In the genomic region with DNA sequence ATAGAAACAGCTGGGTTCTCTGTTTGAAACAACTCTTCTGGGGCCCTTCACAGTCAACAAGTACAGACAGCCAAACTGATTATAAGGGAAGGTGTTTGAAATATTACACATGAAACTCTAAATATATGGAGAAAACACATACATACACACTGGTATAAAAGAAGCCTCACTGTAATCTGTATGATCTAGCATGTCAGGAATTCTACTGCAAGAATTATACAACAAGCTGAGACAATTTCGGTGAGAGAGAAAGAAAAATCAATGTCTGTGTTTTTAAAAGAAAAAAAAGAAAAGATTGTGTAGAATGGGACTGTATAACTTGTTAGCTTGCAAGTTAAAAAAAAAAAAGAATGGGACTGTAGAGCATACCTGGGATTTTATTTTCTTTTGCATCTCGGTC, we compare ENCODE assay signal across 2 cellular contexts.
TF ChIP-seq lines count a peak whose summit lies in the region.

No MANE protein-coding gene starts in this region.

TF ChIP-seq in SK-N-SH treated with all-trans-retinoic acid at 6 μM for 48 hours, 23 proteins besides CTCF, POLR2A, EP300 and RAD21 (continued from another document):
- TF ChIP-seq, protein P1, sequence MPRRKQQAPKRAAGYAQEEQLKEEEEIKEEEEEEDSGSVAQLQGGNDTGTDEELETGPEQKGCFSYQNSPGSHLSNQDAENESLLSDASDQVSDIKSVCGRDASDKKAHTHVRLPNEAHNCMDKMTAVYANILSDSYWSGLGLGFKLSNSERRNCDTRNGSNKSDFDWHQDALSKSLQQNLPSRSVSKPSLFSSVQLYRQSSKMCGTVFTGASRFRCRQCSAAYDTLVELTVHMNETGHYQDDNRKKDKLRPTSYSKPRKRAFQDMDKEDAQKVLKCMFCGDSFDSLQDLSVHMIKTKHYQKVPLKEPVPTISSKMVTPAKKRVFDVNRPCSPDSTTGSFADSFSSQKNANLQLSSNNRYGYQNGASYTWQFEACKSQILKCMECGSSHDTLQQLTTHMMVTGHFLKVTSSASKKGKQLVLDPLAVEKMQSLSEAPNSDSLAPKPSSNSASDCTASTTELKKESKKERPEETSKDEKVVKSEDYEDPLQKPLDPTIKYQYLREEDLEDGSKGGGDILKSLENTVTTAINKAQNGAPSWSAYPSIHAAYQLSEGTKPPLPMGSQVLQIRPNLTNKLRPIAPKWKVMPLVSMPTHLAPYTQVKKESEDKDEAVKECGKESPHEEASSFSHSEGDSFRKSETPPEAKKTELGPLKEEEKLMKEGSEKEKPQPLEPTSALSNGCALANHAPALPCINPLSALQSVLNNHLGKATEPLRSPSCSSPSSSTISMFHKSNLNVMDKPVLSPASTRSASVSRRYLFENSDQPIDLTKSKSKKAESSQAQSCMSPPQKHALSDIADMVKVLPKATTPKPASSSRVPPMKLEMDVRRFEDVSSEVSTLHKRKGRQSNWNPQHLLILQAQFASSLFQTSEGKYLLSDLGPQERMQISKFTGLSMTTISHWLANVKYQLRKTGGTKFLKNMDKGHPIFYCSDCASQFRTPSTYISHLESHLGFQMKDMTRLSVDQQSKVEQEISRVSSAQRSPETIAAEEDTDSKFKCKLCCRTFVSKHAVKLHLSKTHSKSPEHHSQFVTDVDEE (CRISPR knock-in tag; IDR thresholded peaks at IDR 0.05) = no peak
- no peak for TF ChIP-seq CSDC2 (CRISPR knock-in tag; IDR thresholded peaks at IDR 0.05)
- TF ChIP-seq ZFP30 (CRISPR knock-in tag; IDR thresholded peaks at IDR 0.05) = no peak
- TF ChIP-seq BACH2 (CRISPR knock-in tag; IDR thresholded peaks at IDR 0.05; ENCODE audit: borderline replicate concordance) = no peak
- no peak for TF ChIP-seq TCF4 (CRISPR knock-in tag; IDR thresholded peaks at IDR 0.05; ENCODE audit: borderline replicate concordance)
- no peak for TF ChIP-seq PPARA (CRISPR knock-in tag; IDR thresholded peaks at IDR 0.05; ENCODE audit: borderline replicate concordance)
- TF ChIP-seq ESRRG (CRISPR knock-in tag; IDR thresholded peaks at IDR 0.05) = no peak

TF ChIP-seq in SK-N-SH, 30 proteins besides CTCF, POLR2A, EP300 and RAD21 (continued from another document):
- TF ChIP-seq, protein P2, sequence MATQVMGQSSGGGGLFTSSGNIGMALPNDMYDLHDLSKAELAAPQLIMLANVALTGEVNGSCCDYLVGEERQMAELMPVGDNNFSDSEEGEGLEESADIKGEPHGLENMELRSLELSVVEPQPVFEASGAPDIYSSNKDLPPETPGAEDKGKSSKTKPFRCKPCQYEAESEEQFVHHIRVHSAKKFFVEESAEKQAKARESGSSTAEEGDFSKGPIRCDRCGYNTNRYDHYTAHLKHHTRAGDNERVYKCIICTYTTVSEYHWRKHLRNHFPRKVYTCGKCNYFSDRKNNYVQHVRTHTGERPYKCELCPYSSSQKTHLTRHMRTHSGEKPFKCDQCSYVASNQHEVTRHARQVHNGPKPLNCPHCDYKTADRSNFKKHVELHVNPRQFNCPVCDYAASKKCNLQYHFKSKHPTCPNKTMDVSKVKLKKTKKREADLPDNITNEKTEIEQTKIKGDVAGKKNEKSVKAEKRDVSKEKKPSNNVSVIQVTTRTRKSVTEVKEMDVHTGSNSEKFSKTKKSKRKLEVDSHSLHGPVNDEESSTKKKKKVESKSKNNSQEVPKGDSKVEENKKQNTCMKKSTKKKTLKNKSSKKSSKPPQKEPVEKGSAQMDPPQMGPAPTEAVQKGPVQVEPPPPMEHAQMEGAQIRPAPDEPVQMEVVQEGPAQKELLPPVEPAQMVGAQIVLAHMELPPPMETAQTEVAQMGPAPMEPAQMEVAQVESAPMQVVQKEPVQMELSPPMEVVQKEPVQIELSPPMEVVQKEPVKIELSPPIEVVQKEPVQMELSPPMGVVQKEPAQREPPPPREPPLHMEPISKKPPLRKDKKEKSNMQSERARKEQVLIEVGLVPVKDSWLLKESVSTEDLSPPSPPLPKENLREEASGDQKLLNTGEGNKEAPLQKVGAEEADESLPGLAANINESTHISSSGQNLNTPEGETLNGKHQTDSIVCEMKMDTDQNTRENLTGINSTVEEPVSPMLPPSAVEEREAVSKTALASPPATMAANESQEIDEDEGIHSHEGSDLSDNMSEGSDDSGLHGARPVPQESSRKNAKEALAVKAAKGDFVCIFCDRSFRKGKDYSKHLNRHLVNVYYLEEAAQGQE (IDR thresholded peaks at IDR 0.05; ENCODE audit: low read depth, low read length) = no peak
- no peak for TF ChIP-seq SIN3A (IDR thresholded peaks at IDR 0.05; ENCODE audit: borderline replicate concordance, low read depth, low read length)
- TF ChIP-seq FOXJ3 (CRISPR knock-in tag; IDR thresholded peaks at IDR 0.05) = no peak
- TF ChIP-seq FOXM1 (IDR thresholded peaks at IDR 0.05; ENCODE audit: low read depth) = no peak
- TF ChIP-seq, protein P3, sequence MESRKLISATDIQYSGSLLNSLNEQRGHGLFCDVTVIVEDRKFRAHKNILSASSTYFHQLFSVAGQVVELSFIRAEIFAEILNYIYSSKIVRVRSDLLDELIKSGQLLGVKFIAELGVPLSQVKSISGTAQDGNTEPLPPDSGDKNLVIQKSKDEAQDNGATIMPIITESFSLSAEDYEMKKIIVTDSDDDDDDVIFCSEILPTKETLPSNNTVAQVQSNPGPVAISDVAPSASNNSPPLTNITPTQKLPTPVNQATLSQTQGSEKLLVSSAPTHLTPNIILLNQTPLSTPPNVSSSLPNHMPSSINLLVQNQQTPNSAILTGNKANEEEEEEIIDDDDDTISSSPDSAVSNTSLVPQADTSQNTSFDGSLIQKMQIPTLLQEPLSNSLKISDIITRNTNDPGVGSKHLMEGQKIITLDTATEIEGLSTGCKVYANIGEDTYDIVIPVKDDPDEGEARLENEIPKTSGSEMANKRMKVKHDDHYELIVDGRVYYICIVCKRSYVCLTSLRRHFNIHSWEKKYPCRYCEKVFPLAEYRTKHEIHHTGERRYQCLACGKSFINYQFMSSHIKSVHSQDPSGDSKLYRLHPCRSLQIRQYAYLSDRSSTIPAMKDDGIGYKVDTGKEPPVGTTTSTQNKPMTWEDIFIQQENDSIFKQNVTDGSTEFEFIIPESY (IDR thresholded peaks at IDR 0.05; ENCODE audit: borderline replicate concordance, low read depth) = no peak
- TF ChIP-seq RXRA (IDR thresholded peaks at IDR 0.05; ENCODE audit: borderline replicate concordance, low read depth) = no peak
- TF ChIP-seq, protein P4, sequence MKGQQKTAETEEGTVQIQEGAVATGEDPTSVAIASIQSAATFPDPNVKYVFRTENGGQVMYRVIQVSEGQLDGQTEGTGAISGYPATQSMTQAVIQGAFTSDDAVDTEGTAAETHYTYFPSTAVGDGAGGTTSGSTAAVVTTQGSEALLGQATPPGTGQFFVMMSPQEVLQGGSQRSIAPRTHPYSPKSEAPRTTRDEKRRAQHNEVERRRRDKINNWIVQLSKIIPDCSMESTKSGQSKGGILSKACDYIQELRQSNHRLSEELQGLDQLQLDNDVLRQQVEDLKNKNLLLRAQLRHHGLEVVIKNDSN (IDR thresholded peaks at IDR 0.05; ENCODE audit: borderline replicate concordance, low read depth) = no peak
- TF ChIP-seq RFX5 (IDR thresholded peaks at IDR 0.05; ENCODE audit: low read length) = no peak
- TF ChIP-seq MXI1 (IDR thresholded peaks at IDR 0.05; ENCODE audit: low read depth, low read length) = no peak
- TF ChIP-seq TAF1 (IDR thresholded peaks at IDR 0.05; ENCODE audit: borderline replicate concordance, low read depth, low read length) = no peak
- no peak for TF ChIP-seq POLR2AphosphoS5 (IDR thresholded peaks at IDR 0.05; ENCODE audit: low read depth, low read length)
- no peak for TF ChIP-seq YY1 (IDR thresholded peaks at IDR 0.05; ENCODE audit: low read depth)
